30 cellular contexts compared by ENCODE assay signal in the genomic region with DNA sequence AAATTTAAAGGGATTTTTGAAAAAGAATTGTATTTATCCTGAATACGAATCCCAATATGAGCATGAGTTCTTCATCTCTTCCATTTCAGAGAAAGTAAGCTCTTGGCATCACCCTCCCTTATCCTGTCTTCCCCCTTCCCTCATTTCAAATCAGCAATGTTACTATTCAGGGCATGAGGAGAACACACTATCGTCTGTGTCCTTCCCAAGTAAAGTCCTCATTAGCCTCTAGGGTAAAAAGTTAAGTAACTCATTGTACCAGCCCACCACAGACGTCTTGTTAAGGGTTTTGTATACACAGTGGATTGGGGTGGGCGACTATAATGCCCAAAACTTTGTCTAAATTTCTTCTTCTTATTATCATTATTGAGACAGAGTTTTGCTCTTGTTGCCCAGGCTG. TPM values are rescaled to one million over a fixed set of nuclear protein-coding genes. Genes with fewer than 3 reads are reported as not detected.
DNase-seq lines count a peak whose midpoint lies in the region; ATAC-seq and TF ChIP-seq lines count a peak whose summit lies in the region.
"Had no signal": no experiment of that assay in that cellular context is flagged by ENCODE, and none has a peak within 500 bp of the region (broad histone marks: within the 10 kb centered on the region; RNA-seq: fewer than 3 reads in every experiment).

No MANE protein-coding gene starts in this region.

- no peaks in the 10 kb centered on the region for H3K27me3 Mint-ChIP-seq in CD4-positive, CD25-positive, alpha-beta regulatory T cell
- H3K27me3 Mint-ChIP-seq in CD8-positive, alpha-beta T cell (ENCODE audit: low read depth) = no peaks in the 10 kb centered on the region
- H3K27me3 Mint-ChIP-seq in naive B cell = no peaks in the 10 kb centered on the region
- H3K27me3 Mint-ChIP-seq: activated naive CD4-positive, alpha-beta T cell treated with anti-CD3 and anti-CD28 coated beads, Interleukin-2, amount 10 ng/mL, durations not matched to agents 7 days and 5 days; dendritic cell treated with granulocyte-macrophage colony-stimulating factor and Interleukin-4, amounts not matched to agents 40 ng/mL and 50 ng/mL, for 4 days; IgD-negative memory B cell had no signal

- POLR2A ChIA-PET in CD8-positive, alpha-beta T cell (lab: Charles Lee) = interaction anchor here (0.7 kb wide), 1 partner anchor 15 kb away, joined by 6 read pairs; a partner anchor contains a TSS

- peaks cover 44 to 89% (median 71%) of the 10 kb centered on the region in 4 donors for H3K4me1 Mint-ChIP-seq in CD4-positive, CD25-positive, alpha-beta regulatory T cell
- H3K4me1 Mint-ChIP-seq in CD8-positive, alpha-beta T cell (ENCODE audit: low read depth) = peaks cover 74% of the 10 kb centered on the region
- peaks cover 39 to 51% (median 44%) of the 10 kb centered on the region in 3 donors for H3K4me1 Mint-ChIP-seq in naive B cell

- DNase-seq in CD4-positive, CD25-positive, alpha-beta regulatory T cell = no peak
- no peak for DNase-seq in CD8-positive, alpha-beta T cell
- DNase-seq in dorsolateral prefrontal cortex = no peak
- no peak for DNase-seq in naive B cell
- no peak for DNase-seq in stimulated activated naive CD8-positive, alpha-beta T cell treated with anti-CD3 and anti-CD28 coated beads, Interleukin-15, Interleukin-2, amounts not matched to agents 100 U/mL and 50 U/mL, for 24 hours
- no peak for DNase-seq in SIG-M5 treated with dmso at 0.1 percent for 504 hours (lab: John Stamatoyannopoulos, UW; ENCODE audit: unreplicated experiment)
- DNase-seq: activated naive CD4-positive, alpha-beta T cell treated with anti-CD3 and anti-CD28 coated beads, Interleukin-2, amount 10 ng/mL, durations not matched to agents 7 days and 5 days; activated T-cell treated with anti-CD3 and anti-CD28 coated beads, Interleukin-2, amount 50 U/mL, for 48 hours; C1 segment of cervical spinal cord; central memory CD4-positive, alpha-beta T cell; midbrain; NCI-H1092; NCI-H187; NCI-H524 treated with DMSO at 0.1 percent for 48 hours; nephron progenitor cell; Peyer's patch; stimulated activated CD4-positive, alpha-beta T cell treated with anti-CD3 and anti-CD28 coated beads, Interleukin-1b, Interleukin-23, amount 100 ng/mL, for 48 hours; trophoblast cell had no signal

- no peak overlapping the region for H3K4me3 ChIP-seq in CD4-positive, CD25-positive, alpha-beta regulatory T cell (ENCODE audit: low read depth, low read length)
- H3K4me3 ChIP-seq in CD8-positive, alpha-beta T cell (ENCODE audit: low read depth, low read length) = no peak overlapping the region
- no peak overlapping the region for H3K4me3 ChIP-seq in dorsolateral prefrontal cortex
- H3K4me3 ChIP-seq: gastroesophageal sphincter, Peyer's patch, SJSA1, smooth muscle cell had no signal

- peaks cover 57% of the 10 kb centered on the region for H3K4me1 ChIP-seq in CD4-positive, CD25-positive, alpha-beta regulatory T cell (ENCODE audit: control insufficient read depth, insufficient read depth, low read length, poor library complexity, severe bottlenecking)
- H3K4me1 ChIP-seq in CD8-positive, alpha-beta T cell (ENCODE audit: insufficient read depth, low read length) = peaks cover 67% of the 10 kb centered on the region

- peaks cover 45% of the 10 kb centered on the region for H3K36me3 Mint-ChIP-seq in CD4-positive, CD25-positive, alpha-beta regulatory T cell
- H3K36me3 Mint-ChIP-seq in CD8-positive, alpha-beta T cell = peaks cover 61% of the 10 kb centered on the region
- peaks cover 22 to 42% of the 10 kb centered on the region in 2 donors for H3K36me3 Mint-ChIP-seq in naive B cell

- no peaks in the 10 kb centered on the region for H3K9me3 Mint-ChIP-seq in CD4-positive, CD25-positive, alpha-beta regulatory T cell
- no peaks in the 10 kb centered on the region for H3K9me3 Mint-ChIP-seq in CD8-positive, alpha-beta T cell
- no peaks in the 10 kb centered on the region for H3K9me3 Mint-ChIP-seq in naive B cell
- H3K9me3 Mint-ChIP-seq: activated naive CD4-positive, alpha-beta T cell treated with anti-CD3 and anti-CD28 coated beads, Interleukin-2, amount 10 ng/mL, durations not matched to agents 7 days and 5 days; dendritic cell treated with granulocyte-macrophage colony-stimulating factor and Interleukin-4, amounts not matched to agents 40 ng/mL and 50 ng/mL, for 4 days; IgD-negative memory B cell; nephron progenitor cell had no signal

- no peaks in the 10 kb centered on the region for H3K27me3 ChIP-seq in CD4-positive, CD25-positive, alpha-beta regulatory T cell (ENCODE audit: control insufficient read depth, insufficient read depth, low read length)
- no peaks in the 10 kb centered on the region for H3K27me3 ChIP-seq in CD8-positive, alpha-beta T cell (ENCODE audit: insufficient read depth, low read length)
- H3K27me3 ChIP-seq in dorsolateral prefrontal cortex = no peaks in the 10 kb centered on the region
- H3K27me3 ChIP-seq: gastroesophageal sphincter, Peyer's patch, SJSA1 had no signal

- peak overlapping the region in 2 of 4 donors; percentile 61 to 66 for H3K4me3 Mint-ChIP-seq in CD4-positive, CD25-positive, alpha-beta regulatory T cell
- H3K4me3 Mint-ChIP-seq in CD8-positive, alpha-beta T cell = no peak overlapping the region
- H3K4me3 Mint-ChIP-seq in naive B cell = peak overlapping the region in 1 of 8 donors; percentile 26
- H3K4me3 Mint-ChIP-seq: activated naive CD4-positive, alpha-beta T cell treated with anti-CD3 and anti-CD28 coated beads, Interleukin-2, amount 10 ng/mL, durations not matched to agents 7 days and 5 days; dendritic cell treated with granulocyte-macrophage colony-stimulating factor and Interleukin-4, amounts not matched to agents 40 ng/mL and 50 ng/mL, for 4 days; IgD-negative memory B cell; nephron progenitor cell had no signal

- intact Hi-C loops in CD8-positive, alpha-beta T cell (cut with DNase I, micrococcal nuclease) = no loop called here
- intact Hi-C loops in dorsolateral prefrontal cortex (cut with DNase I) = no loop called here

- no peak for ATAC-seq in CD4-positive, CD25-positive, alpha-beta regulatory T cell (ENCODE audit: low read depth in 2 of 2)
- no peak for ATAC-seq in CD8-positive, alpha-beta T cell
- no peak for ATAC-seq in naive B cell (ENCODE audit: low read depth in 2 of 2)
- no peak for ATAC-seq in stimulated activated naive CD8-positive, alpha-beta T cell treated with anti-CD3 and anti-CD28 coated beads, Interleukin-15, Interleukin-2, amounts not matched to agents 100 U/mL and 50 U/mL, for 24 hours
- ATAC-seq in GM19395 (IDR thresholded peaks at IDR 0.05; ENCODE audit: unreplicated experiment) = no peak
- ATAC-seq: gastroesophageal sphincter, HCT116 had no signal

- no peaks in the 10 kb centered on the region for H3K9me3 ChIP-seq in CD4-positive, CD25-positive, alpha-beta regulatory T cell (ENCODE audit: control insufficient read depth in 2 of 2, low read length in 2 of 2)
- H3K9me3 ChIP-seq in CD8-positive, alpha-beta T cell (ENCODE audit: low read length) = no peaks in the 10 kb centered on the region
- H3K9me3 ChIP-seq: gastroesophageal sphincter, Peyer's patch, SJSA1 had no signal

- peak overlapping the region; percentile 9 for H3K27ac ChIP-seq in CD4-positive, CD25-positive, alpha-beta regulatory T cell (ENCODE audit: insufficient read depth, low read length, poor library complexity, severe bottlenecking)
- H3K27ac ChIP-seq in CD8-positive, alpha-beta T cell (ENCODE audit: low read depth, low read length) = no peak overlapping the region
- H3K27ac ChIP-seq in dorsolateral prefrontal cortex = peak overlapping the region in 36 of 59 donors; percentile 0 to 63 (median 28)
- H3K27ac ChIP-seq: Peyer's patch, SJSA1 had no signal

- H3K27ac Mint-ChIP-seq in CD4-positive, CD25-positive, alpha-beta regulatory T cell = peak overlapping the region; percentile 15 to 68 (median 38)
- H3K27ac Mint-ChIP-seq in CD8-positive, alpha-beta T cell = peak overlapping the region; percentile 64
- peak overlapping the region; percentile 13 to 89 (median 70) for H3K27ac Mint-ChIP-seq in naive B cell
- H3K27ac Mint-ChIP-seq: dendritic cell treated with granulocyte-macrophage colony-stimulating factor and Interleukin-4, amounts not matched to agents 40 ng/mL and 50 ng/mL, for 4 days; nephron progenitor cell had no signal

- CTCF ChIA-PET in CD8-positive, alpha-beta T cell (lab: Charles Lee) = interaction anchor here (1.1 to 2.3 kb wide), 4 partner anchors 9 to 20 kb away, joined by 3 to 6 read pairs (median 3); no protein-coding TSS in a partner anchor

- no peak for TF ChIP-seq CTCF in CD8-positive, alpha-beta T cell (IDR thresholded peaks at IDR 0.05)
- no peak for TF ChIP-seq CTCF in dorsolateral prefrontal cortex (IDR thresholded peaks at IDR 0.05 in 54 of 56, conservative IDR thresholded peaks at IDR 0.05 in 2 of 56; ENCODE audit: low read depth in 1 of 56, partially characterized antibody in 56 of 56)

- peaks cover 52% of the 10 kb centered on the region for H3K36me3 ChIP-seq in CD4-positive, CD25-positive, alpha-beta regulatory T cell (ENCODE audit: control insufficient read depth, insufficient read depth, low read length)
- H3K36me3 ChIP-seq in CD8-positive, alpha-beta T cell (ENCODE audit: insufficient read depth, low read length) = peaks cover 30% of the 10 kb centered on the region

RNA-seq across cellular contexts. Expression of a gene that starts 14.8 kb away (rescaled TPM):
- total RNA-seq in CD4-positive, CD25-positive, alpha-beta regulatory T cell = 117 TPM
- polyA plus RNA-seq in CD4-positive, CD25-positive, alpha-beta regulatory T cell = 100 to 1,000 TPM; 527 to 578 (median 534) TPM
- total RNA-seq in CD8-positive, alpha-beta T cell = 10 to 100 TPM; 44.8 to 52.9 TPM
- total RNA-seq in dorsolateral prefrontal cortex = 100 to 1,000 TPM in 113 of 120 experiments, 10 to 100 TPM in 7; 51.3 to 182 (median 139) TPM
- polyA plus RNA-seq in naive B cell (ENCODE audit: low read depth in 6 of 6) = 100 to 1,000 TPM; 278 to 469 (median 324) TPM

RNA-seq across cellular contexts. Expression of a gene that starts 19.4 kb away (rescaled TPM):
- 62.9 TPM for total RNA-seq in CD4-positive, CD25-positive, alpha-beta regulatory T cell
- 10 to 100 TPM; 51.9 to 75.5 (median 61.6) TPM for polyA plus RNA-seq in CD4-positive, CD25-positive, alpha-beta regulatory T cell
- total RNA-seq in CD8-positive, alpha-beta T cell = 10 to 100 TPM; 35.0 to 43.5 TPM
- total RNA-seq in dorsolateral prefrontal cortex = 10 to 100 TPM; 45.9 to 99.3 (median 65.9) TPM
- 100 to 1,000 TPM in 1 of 6 donors, 10 to 100 TPM in 5; 57.8 to 123 (median 61.1) TPM for polyA plus RNA-seq in naive B cell (ENCODE audit: low read depth in 6 of 6)

RNA-seq across cellular contexts. Expression of a gene that starts 22.8 kb away (rescaled TPM):
- total RNA-seq in CD4-positive, CD25-positive, alpha-beta regulatory T cell = not detected
- polyA plus RNA-seq in CD4-positive, CD25-positive, alpha-beta regulatory T cell = under 1 TPM; 0.03 to 0.16 (median 0.06) TPM
- total RNA-seq in CD8-positive, alpha-beta T cell = not detected
- 1 to 10 TPM in 7 of 120 experiments, under 1 TPM in 106, not detected in 7; 0.13 to 1.2 (median 0.44) TPM for total RNA-seq in dorsolateral prefrontal cortex
- polyA plus RNA-seq in naive B cell (ENCODE audit: low read depth in 6 of 6) = under 1 TPM in 3 of 6 donors, not detected in 3; 0.05 to 0.19 (median 0.09) TPM
- total RNA-seq: left lobe of liver; osteocyte; Peyer's patch; renal cortical epithelial cell; SJSA1; smooth muscle cell; subcutaneous adipose tissue; T-helper 1 cell treated with Interleukin-12 subunit alpha and Interleukin-12 subunit beta and Interleukin-4 antibody, amounts not matched to agents 30 ng/mL and 1 ng/mL, for 36 hours had no signal
- polyA plus RNA-seq: IgD-negative memory B cell, smooth muscle cell had no signal

RNA-seq across cellular contexts. Expression of a gene that starts 47.4 kb away (rescaled TPM):
- total RNA-seq in CD4-positive, CD25-positive, alpha-beta regulatory T cell = 71.3 TPM
- 10 to 100 TPM; 32.9 to 43.5 (median 35.2) TPM for polyA plus RNA-seq in CD4-positive, CD25-positive, alpha-beta regulatory T cell
- total RNA-seq in CD8-positive, alpha-beta T cell = 100 to 1,000 TPM in 1 of 2 experiments, 10 to 100 TPM in 1; 97.9 to 103 TPM
- 10 to 100 TPM; 26.4 to 42.8 (median 33.8) TPM for total RNA-seq in dorsolateral prefrontal cortex
- 10 to 100 TPM; 26.1 to 65.0 (median 54.4) TPM for polyA plus RNA-seq in naive B cell (ENCODE audit: low read depth in 6 of 6)
